8 cellular contexts compared by ENCODE assay signal in the genomic region with DNA sequence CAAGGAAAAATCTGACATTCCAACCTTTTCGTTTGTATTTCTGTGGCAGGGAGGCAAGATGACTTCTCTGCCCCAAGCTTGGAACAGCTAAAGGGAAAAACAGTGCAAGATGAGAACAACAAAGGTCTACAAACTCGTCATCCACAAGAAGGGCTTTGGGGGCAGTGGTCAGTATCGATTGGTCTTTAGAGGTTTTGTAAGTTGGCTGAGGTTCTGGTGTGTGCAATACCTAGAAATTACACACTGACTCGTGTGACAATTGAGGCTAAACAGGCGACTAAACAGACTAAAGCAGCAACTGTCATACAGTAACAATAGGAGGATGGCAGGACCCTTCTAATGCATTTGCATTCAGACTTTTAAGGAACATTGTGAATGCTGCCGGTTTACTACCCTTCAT. TPM values are rescaled to one million over a fixed set of nuclear protein-coding genes. Genes with fewer than 3 reads are reported as not detected.
A peak's percentile ranks its signal among the peaks of the same experiment; 100 is the strongest.
DNase-seq lines count a peak whose midpoint lies in the region; ATAC-seq and TF ChIP-seq lines count a peak whose summit lies in the region.

No MANE protein-coding gene starts in this region.

- H3K4me1 ChIP-seq in Caco-2 (peaks cover 25% of the 10 kb centered on the region), OCI-LY1 (ENCODE audit: insufficient read depth, low read length, severe bottlenecking) (peaks cover 39% of the 10 kb centered on the region), endocrine pancreas (ENCODE audit: control insufficient read depth, insufficient read depth, low read length) (peaks cover 12% of the 10 kb centered on the region), neutrophil (ENCODE audit: control insufficient read depth in 1 of 2, insufficient read depth in 1 of 2, low read depth in 1 of 2, low read length in 1 of 2) (peaks cover 37 to 39% of the 10 kb centered on the region in 2 experiments)

- ATAC-seq in GM18858 (IDR thresholded peaks at IDR 0.05; ENCODE audit: unreplicated experiment), result no peak

- H3F3A ChIP-seq in OCI-LY1 (ENCODE audit: insufficient read depth, low read length), result peaks cover 8% of the 10 kb centered on the region

- peak overlapping the region; percentile 94 for H3K4me3 Mint-ChIP-seq in Caco-2 (ENCODE audit: unreplicated experiment)

- H3K9me2 ChIP-seq in OCI-LY1 (ENCODE audit: low read depth, low read length), result no peaks in the 10 kb centered on the region

- TF ChIP-seq CTCF in Caco-2 (IDR thresholded peaks at IDR 0.05; ENCODE audit: insufficient read depth in 1 of 2, low read depth in 1 of 2, low read length in 1 of 2, severe bottlenecking in 1 of 2, unreplicated experiment in 1 of 2) (no peak), OCI-LY1 (IDR thresholded peaks at IDR 0.05; ENCODE audit: low read length) (no peak), neutrophil (IDR thresholded peaks at IDR 0.05) (no peak)

- BruUV-seq in Caco-2 (replicated peaks; lab: Mats Ljungman, UMichigan), result no TSS peak

- H2AFZ ChIP-seq in OCI-LY1 (ENCODE audit: low read length), result no peak overlapping the region

- no peaks in the 10 kb centered on the region for H3K27me3 Mint-ChIP-seq in Caco-2 (ENCODE audit: insufficient read depth, unreplicated experiment)

- H3K79me2 ChIP-seq in OCI-LY1 (ENCODE audit: insufficient read depth, low read length), result peaks cover 16% of the 10 kb centered on the region

- intact Hi-C loops in Caco-2 (cut with micrococcal nuclease; ENCODE audit: unreplicated experiment), result no loop called here

- peaks cover 22% of the 10 kb centered on the region for H3K4me1 Mint-ChIP-seq in Caco-2 (ENCODE audit: low read depth, unreplicated experiment)

- CTCF ChIA-PET in Caco-2 (lab: Charles Lee), result no interaction called here

- no peaks in the 10 kb centered on the region for H3K9me3 Mint-ChIP-seq in Caco-2 (ENCODE audit: unreplicated experiment)

- no peaks in the 10 kb centered on the region for H3K27me3 ChIP-seq in Caco-2 (replicated peaks; ENCODE audit: control insufficient read depth, insufficient read depth, low read length)
- H3K27me3 ChIP-seq in OCI-LY1 (ENCODE audit: insufficient read depth, low read length), result no peaks in the 10 kb centered on the region
- no peaks in the 10 kb centered on the region for H3K27me3 ChIP-seq in endocrine pancreas (ENCODE audit: control insufficient read depth, insufficient read depth, low read length)
- H3K27me3 ChIP-seq in neutrophil, result no peaks in the 10 kb centered on the region

- H3K36me3 ChIP-seq in Caco-2 (ENCODE audit: control insufficient read depth, insufficient read depth, low read length) (no peaks in the 10 kb centered on the region; the same call in 1 of the 2 replicates), OCI-LY1 (ENCODE audit: insufficient read depth, low read length) (peaks cover 21% of the 10 kb centered on the region), endocrine pancreas (ENCODE audit: control insufficient read depth, insufficient read depth, low read length) (no peaks in the 10 kb centered on the region), neutrophil (peaks cover 14% of the 10 kb centered on the region)

- H3K9ac ChIP-seq in OCI-LY1 (ENCODE audit: low read length), result peak overlapping the region; percentile 94
- no peak overlapping the region for H3K9ac ChIP-seq in endocrine pancreas (ENCODE audit: control insufficient read depth, insufficient read depth, low read length)

- POLR2A ChIA-PET in Caco-2 (lab: Charles Lee), result no interaction called here

- DNase-seq in Caco-2 (no peak), NCI-H187 treated with DMSO at 0.1 percent for 48 hours (lab: John Stamatoyannopoulos, UW) (no peak), COLO829 (ENCODE audit: low spot score) (no peak), NCI-H510A treated with DMSO at 0.1 percent for 48 hours (lab: John Stamatoyannopoulos, UW) (no peak)

- H3K4me2 ChIP-seq in OCI-LY1 (ENCODE audit: low read length), result peak overlapping the region; percentile 88

- H4K20me1 ChIP-seq in OCI-LY1 (ENCODE audit: insufficient read depth, low read length), result no peaks in the 10 kb centered on the region

- H3K4me3 ChIP-seq in Caco-2 (ENCODE audit: low read depth, low read length) (peak overlapping the region; percentile 89), OCI-LY1 (ENCODE audit: low read depth, low read length, poor library complexity, severe bottlenecking) (peak overlapping the region; percentile 91), endocrine pancreas (ENCODE audit: control insufficient read depth, insufficient read depth, low read length) (peak overlapping the region; percentile 91), neutrophil (ENCODE audit: low read depth in 1 of 2, low read length in 1 of 2) (peak overlapping the region; percentile 81 to 85)

- peak overlapping the region; percentile 98 for H3K27ac Mint-ChIP-seq in Caco-2 (ENCODE audit: unreplicated experiment)

- H3K36me3 Mint-ChIP-seq in Caco-2 (ENCODE audit: insufficient read depth, unreplicated experiment), result peaks cover 20% of the 10 kb centered on the region

- no peaks in the 10 kb centered on the region for H3K9me3 ChIP-seq in Caco-2
- no peaks in the 10 kb centered on the region for H3K9me3 ChIP-seq in OCI-LY1 (ENCODE audit: low read length)
- no peaks in the 10 kb centered on the region for H3K9me3 ChIP-seq in endocrine pancreas (ENCODE audit: control insufficient read depth, low read length)
- H3K9me3 ChIP-seq in neutrophil, result no peaks in the 10 kb centered on the region

- H3K27ac ChIP-seq in OCI-LY1 (ENCODE audit: low read depth, low read length, poor library complexity, severe bottlenecking) (peak overlapping the region; percentile 69), neutrophil (peak overlapping the region; percentile 96)

RNA-seq across cellular contexts. Expression of a gene that starts 1.0 kb away (rescaled TPM):
- total RNA-seq in Caco-2 (2022), result 19.4 and 29.8 TPM in 2 replicates

RNA-seq across cellular contexts. Expression of a gene that starts 4.9 kb away (rescaled TPM):
- 41.6 and 42.5 TPM in 2 replicates for total RNA-seq in Caco-2 (2022)
